In genomic region chr22:33656808-33657628, GRCh38 we compare ENCODE assay signal across 1 cellular context.
TF ChIP-seq lines count a peak whose summit lies in the region.

No MANE protein-coding gene starts in this region.

TF ChIP-seq in IMR-90, 13 proteins besides CTCF, POLR2A, EP300 and RAD21:
- TF ChIP-seq MAZ (IDR thresholded peaks at IDR 0.05; ENCODE audit: borderline replicate concordance, low read depth, low read length): no peak
- TF ChIP-seq, protein P1, sequence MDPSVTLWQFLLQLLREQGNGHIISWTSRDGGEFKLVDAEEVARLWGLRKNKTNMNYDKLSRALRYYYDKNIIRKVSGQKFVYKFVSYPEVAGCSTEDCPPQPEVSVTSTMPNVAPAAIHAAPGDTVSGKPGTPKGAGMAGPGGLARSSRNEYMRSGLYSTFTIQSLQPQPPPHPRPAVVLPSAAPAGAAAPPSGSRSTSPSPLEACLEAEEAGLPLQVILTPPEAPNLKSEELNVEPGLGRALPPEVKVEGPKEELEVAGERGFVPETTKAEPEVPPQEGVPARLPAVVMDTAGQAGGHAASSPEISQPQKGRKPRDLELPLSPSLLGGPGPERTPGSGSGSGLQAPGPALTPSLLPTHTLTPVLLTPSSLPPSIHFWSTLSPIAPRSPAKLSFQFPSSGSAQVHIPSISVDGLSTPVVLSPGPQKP (IDR thresholded peaks at IDR 0.05; ENCODE audit: borderline replicate concordance, low read depth, low read length): no peak
- TF ChIP-seq SMC3 (IDR thresholded peaks at IDR 0.05; ENCODE audit: low read depth, low read length): no peak
- TF ChIP-seq RCOR1 (IDR thresholded peaks at IDR 0.05; ENCODE audit: insufficient replicate concordance, low read length): no peak
- no peak for TF ChIP-seq CHD1 (IDR thresholded peaks at IDR 0.05; ENCODE audit: low read depth, low read length)
